In genomic region chr19:17755533-17755885, GRCh38 we compare ENCODE assay signal across 1 cellular context.
TF ChIP-seq lines count a peak whose summit lies in the region.

No MANE protein-coding gene starts in this region.

TF ChIP-seq in GM12878, 131 proteins besides CTCF, POLR2A, EP300 and RAD21:
- TF ChIP-seq USF1 (IDR thresholded peaks at IDR 0.05; ENCODE audit: borderline replicate concordance, extremely low read length, insufficient read depth, low read depth, low read length) (no peak), SREBF2 (IDR thresholded peaks at IDR 0.05; ENCODE audit: low read length) (no peak), ATF3 (IDR thresholded peaks at IDR 0.05; ENCODE audit: borderline replicate concordance, extremely low read depth, low read depth, low read length) (no peak), WRNIP1 (IDR thresholded peaks at IDR 0.05; ENCODE audit: borderline replicate concordance, low read depth, low read length) (no peak), REST (IDR thresholded peaks at IDR 0.05; ENCODE audit: low read depth, low read length) (no peak), HDAC6 (IDR thresholded peaks at IDR 0.05; ENCODE audit: unreplicated experiment) (no peak), NR2C2 (IDR thresholded peaks at IDR 0.05; ENCODE audit: borderline replicate concordance, control insufficient read depth, insufficient read length, low read depth) (no peak), HDAC2 (IDR thresholded peaks at IDR 0.05) (no peak), MYC (IDR thresholded peaks at IDR 0.05; ENCODE audit: insufficient read depth, insufficient read length, insufficient replicate concordance, low read length, severe bottlenecking) (no peak), MTA3 (IDR thresholded peaks at IDR 0.05; ENCODE audit: borderline replicate concordance, low read length) (no peak), ZBED1 (IDR thresholded peaks at IDR 0.05; ENCODE audit: borderline replicate concordance) (no peak)
